22 cellular contexts compared by ENCODE assay signal in genomic region chr14:30273564-30273880, GRCh38.
"Had no signal": no experiment of that assay in that cellular context is flagged by ENCODE, and none has a peak within 500 bp of the region (broad histone marks: within the 10 kb centered on the region; RNA-seq: fewer than 3 reads in every experiment).

No MANE protein-coding gene starts in this region.

- ATAC-seq: effector memory CD8-positive, alpha-beta T cell; gastroesophageal sphincter; left cardiac atrium; lower lobe of right lung; natural killer cell; psoas muscle; sciatic nerve; stimulated activated memory B cell treated with anti-CD40 and anti-IgM and Interleukin-4, amounts not matched to agents 10 μg/mL and 1 μg/mL and 100 μg/mL, for 72 hours had no signal

- H3K4me1 Mint-ChIP-seq: stimulated activated memory B cell treated with anti-CD40 and anti-IgM and Interleukin-4, amounts not matched to agents 10 μg/mL and 1 μg/mL and 100 μg/mL, for 72 hours had no signal

- H3K27ac Mint-ChIP-seq: dendritic cell treated with granulocyte-macrophage colony-stimulating factor and Interleukin-4, amounts not matched to agents 40 ng/mL and 50 ng/mL, for 4 days; effector memory CD8-positive, alpha-beta T cell; memory B cell; mesothelial cell of epicardium; natural killer cell; stimulated activated memory B cell treated with anti-CD40 and anti-IgM and Interleukin-4, amounts not matched to agents 10 μg/mL and 1 μg/mL and 100 μg/mL, for 72 hours; stimulated activated naive CD8-positive, alpha-beta T cell treated with anti-CD3 and anti-CD28 coated beads, Interleukin-15, Interleukin-2, amounts not matched to agents 100 ng/mL and 50 ng/mL, for 24 hours had no signal

- H3K36me3 Mint-ChIP-seq: memory B cell; mesothelial cell of epicardium; natural killer cell; stimulated activated memory B cell treated with anti-CD40 and anti-IgM and Interleukin-4, amounts not matched to agents 10 μg/mL and 1 μg/mL and 100 μg/mL, for 72 hours had no signal

- H3K27ac ChIP-seq: esophagus squamous epithelium, gastroesophageal sphincter, left ventricle myocardium inferior, lower lobe of right lung, psoas muscle, spleen, thoracic aorta had no signal

- H3K36me3 ChIP-seq: esophagus squamous epithelium, gastroesophageal sphincter, left ventricle myocardium inferior, lower lobe of right lung, spleen, thoracic aorta had no signal

- H3K4me1 ChIP-seq: left ventricle myocardium inferior, psoas muscle had no signal

- DNase-seq: effector memory CD8-positive, alpha-beta T cell; esophagus squamous epithelium; foreskin fibroblast; kidney; left cardiac atrium; left ventricle myocardium inferior; lower lobe of right lung; natural killer cell; psoas muscle; spleen; stimulated activated CD4-positive, alpha-beta T cell treated with anti-CD3 and anti-CD28 coated beads, Interleukin-15, amount 100 ng/mL, for 24 hours; stimulated activated CD4-positive, alpha-beta T cell treated with anti-CD3 and anti-CD28 coated beads, Interleukin-1b, Interleukin-23, amount 100 ng/mL, for 48 hours; stimulated activated CD4-positive, alpha-beta T cell treated with anti-CD3 and anti-CD28 coated beads, Interleukin-4, amount 100 ng/mL, for 24 hours; trophoblast cell had no signal

- H3K27me3 ChIP-seq: gastroesophageal sphincter had no signal

- H3K4me3 ChIP-seq: esophagus squamous epithelium, gastroesophageal sphincter, left ventricle myocardium inferior, lower lobe of right lung, psoas muscle, spleen, thoracic aorta had no signal

- H3K9me3 ChIP-seq: esophagus squamous epithelium, gastroesophageal sphincter, left ventricle myocardium inferior, lower lobe of right lung, psoas muscle, spleen, thoracic aorta had no signal

- H3K27me3 Mint-ChIP-seq: effector memory CD8-positive, alpha-beta T cell; stimulated activated memory B cell treated with anti-CD40 and anti-IgM and Interleukin-4, amounts not matched to agents 10 μg/mL and 1 μg/mL and 100 μg/mL, for 72 hours had no signal

- H3K4me3 Mint-ChIP-seq: dendritic cell treated with granulocyte-macrophage colony-stimulating factor and Interleukin-4, amounts not matched to agents 40 ng/mL and 50 ng/mL, for 4 days; effector memory CD8-positive, alpha-beta T cell; memory B cell; mesothelial cell of epicardium; natural killer cell; stimulated activated memory B cell treated with anti-CD40 and anti-IgM and Interleukin-4, amounts not matched to agents 10 μg/mL and 1 μg/mL and 100 μg/mL, for 72 hours; stimulated activated naive CD8-positive, alpha-beta T cell treated with anti-CD3 and anti-CD28 coated beads, Interleukin-15, Interleukin-2, amounts not matched to agents 100 ng/mL and 50 ng/mL, for 24 hours had no signal

- H3K9me3 Mint-ChIP-seq: dendritic cell treated with granulocyte-macrophage colony-stimulating factor and Interleukin-4, amounts not matched to agents 40 ng/mL and 50 ng/mL, for 4 days had no signal
